In the genomic region with DNA sequence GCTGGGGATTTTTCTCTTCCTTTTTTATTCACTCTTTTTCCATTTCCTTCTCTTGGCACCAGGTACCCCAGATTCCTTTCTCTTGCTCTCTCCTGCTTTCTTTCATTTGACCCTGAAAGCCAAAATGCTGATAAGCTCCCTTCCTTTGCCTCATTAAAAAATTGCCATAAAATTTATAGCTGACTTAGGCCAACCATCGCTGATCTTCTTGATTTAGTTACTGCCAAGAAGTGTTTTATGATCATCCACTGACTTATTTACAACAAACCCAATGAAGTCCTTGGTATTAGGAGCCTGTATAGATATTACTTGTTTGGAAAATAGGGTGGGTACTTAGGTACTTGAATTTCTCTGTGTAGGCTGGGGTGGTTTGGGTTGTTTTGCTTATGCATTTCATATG, we compare ENCODE assay signal across 24 cellular contexts.
"Had no signal": no experiment of that assay in that cellular context is flagged by ENCODE, and none has a peak within 500 bp of the region (broad histone marks: within the 10 kb centered on the region; RNA-seq: fewer than 3 reads in every experiment).

No MANE protein-coding gene starts in this region.

- H3K4me3 Mint-ChIP-seq: activated CD8-positive, alpha-beta T cell treated with anti-CD3 and anti-CD28 coated beads for 36 hours; activated naive CD8-positive, alpha-beta T cell treated with anti-CD3 and anti-CD28 coated beads, Interleukin-2, amount 10 ng/mL, durations not matched to agents 7 days and 5 days; T-cell had no signal

- H3K27me3 Mint-ChIP-seq: activated CD8-positive, alpha-beta T cell treated with anti-CD3 and anti-CD28 coated beads for 36 hours; activated naive CD8-positive, alpha-beta T cell treated with anti-CD3 and anti-CD28 coated beads, Interleukin-2, amount 10 ng/mL, durations not matched to agents 7 days and 5 days; T-cell had no signal

- H3K9me3 ChIP-seq: adrenal gland, body of pancreas had no signal

- H3K27ac Mint-ChIP-seq: activated CD8-positive, alpha-beta T cell treated with anti-CD3 and anti-CD28 coated beads for 36 hours; activated naive CD8-positive, alpha-beta T cell treated with anti-CD3 and anti-CD28 coated beads, Interleukin-2, amount 10 ng/mL, durations not matched to agents 7 days and 5 days; T-cell had no signal

- DNase-seq: activated CD4-positive, alpha-beta T cell treated with anti-CD3 and anti-CD28 coated beads for 4 hours; activated CD8-positive, alpha-beta memory T cell treated with anti-CD3 and anti-CD28 coated beads, Interleukin-2, amount 50 U/mL, for 4 hours; activated CD8-positive, alpha-beta T cell treated with anti-CD3 and anti-CD28 coated beads for 36 hours; activated naive CD4-positive, alpha-beta T cell treated with anti-CD3 and anti-CD28 coated beads, Interleukin-2, amount 50 U/mL, for 16 hours; activated naive CD8-positive, alpha-beta T cell treated with anti-CD3 and anti-CD28 coated beads, Interleukin-2, amount 10 ng/mL, durations not matched to agents 7 days and 5 days; adrenal gland; aorta; body of pancreas; MM.1S; NCI-H1105; NCI-H1436; NCI-H1694 treated with DMSO at 0.1 percent for 48 hours; NCI-H2029 treated with DMSO at 0.1 percent for 48 hours; NCI-H345; NCI-H510A; NCI-H526 treated with DMSO at 0.1 percent for 48 hours; NK-92 treated with Interleukin-12 subunit alpha and Interleukin-12 subunit beta, amount 100 ng/mL, for 24 hours; OCI-M1; RPMI8226; T-cell had no signal

- H3K4me3 ChIP-seq: adrenal gland, body of pancreas, SK-N-MC had no signal

- H3K9me3 Mint-ChIP-seq: activated CD8-positive, alpha-beta T cell treated with anti-CD3 and anti-CD28 coated beads for 36 hours; activated naive CD8-positive, alpha-beta T cell treated with anti-CD3 and anti-CD28 coated beads, Interleukin-2, amount 10 ng/mL, durations not matched to agents 7 days and 5 days; T-cell had no signal

- H3K36me3 ChIP-seq: adrenal gland had no signal

- H3K36me3 Mint-ChIP-seq: activated naive CD8-positive, alpha-beta T cell treated with anti-CD3 and anti-CD28 coated beads, Interleukin-2, amount 10 ng/mL, durations not matched to agents 7 days and 5 days; T-cell had no signal

- ATAC-seq: activated CD4-positive, CD25-positive, alpha-beta regulatory T cell treated with anti-CD3 and anti-CD28 coated beads, Interleukin-2, amount 50 U/mL, for 24 hours; activated CD8-positive, alpha-beta T cell treated with anti-CD3 and anti-CD28 coated beads for 36 hours; body of pancreas; Panc1; Right ventricle myocardium inferior; T-cell had no signal

- H3K27me3 ChIP-seq: adrenal gland, body of pancreas had no signal

- H3K27ac ChIP-seq: SK-N-MC had no signal

- H3K4me1 Mint-ChIP-seq: activated naive CD8-positive, alpha-beta T cell treated with anti-CD3 and anti-CD28 coated beads, Interleukin-2, amount 10 ng/mL, durations not matched to agents 7 days and 5 days; T-cell had no signal
